Comparison of ENCODE assay signal across 3 cellular contexts in genomic region chr7:93883078-93883916, GRCh38.
TF ChIP-seq lines count a peak whose summit lies in the region.

No MANE protein-coding gene starts in this region.

TF ChIP-seq in HCT116, 20 proteins besides CTCF, POLR2A, EP300 and RAD21:
- TF ChIP-seq EZH2 (IDR thresholded peaks at IDR 0.05) (no peak), ELF1 (IDR thresholded peaks at IDR 0.05; ENCODE audit: borderline replicate concordance, low read depth) (no peak), EGR1 (IDR thresholded peaks at IDR 0.05; ENCODE audit: low read depth) (no peak), SIN3A (IDR thresholded peaks at IDR 0.05; ENCODE audit: low read depth) (no peak)
- TF ChIP-seq, protein P1, sequence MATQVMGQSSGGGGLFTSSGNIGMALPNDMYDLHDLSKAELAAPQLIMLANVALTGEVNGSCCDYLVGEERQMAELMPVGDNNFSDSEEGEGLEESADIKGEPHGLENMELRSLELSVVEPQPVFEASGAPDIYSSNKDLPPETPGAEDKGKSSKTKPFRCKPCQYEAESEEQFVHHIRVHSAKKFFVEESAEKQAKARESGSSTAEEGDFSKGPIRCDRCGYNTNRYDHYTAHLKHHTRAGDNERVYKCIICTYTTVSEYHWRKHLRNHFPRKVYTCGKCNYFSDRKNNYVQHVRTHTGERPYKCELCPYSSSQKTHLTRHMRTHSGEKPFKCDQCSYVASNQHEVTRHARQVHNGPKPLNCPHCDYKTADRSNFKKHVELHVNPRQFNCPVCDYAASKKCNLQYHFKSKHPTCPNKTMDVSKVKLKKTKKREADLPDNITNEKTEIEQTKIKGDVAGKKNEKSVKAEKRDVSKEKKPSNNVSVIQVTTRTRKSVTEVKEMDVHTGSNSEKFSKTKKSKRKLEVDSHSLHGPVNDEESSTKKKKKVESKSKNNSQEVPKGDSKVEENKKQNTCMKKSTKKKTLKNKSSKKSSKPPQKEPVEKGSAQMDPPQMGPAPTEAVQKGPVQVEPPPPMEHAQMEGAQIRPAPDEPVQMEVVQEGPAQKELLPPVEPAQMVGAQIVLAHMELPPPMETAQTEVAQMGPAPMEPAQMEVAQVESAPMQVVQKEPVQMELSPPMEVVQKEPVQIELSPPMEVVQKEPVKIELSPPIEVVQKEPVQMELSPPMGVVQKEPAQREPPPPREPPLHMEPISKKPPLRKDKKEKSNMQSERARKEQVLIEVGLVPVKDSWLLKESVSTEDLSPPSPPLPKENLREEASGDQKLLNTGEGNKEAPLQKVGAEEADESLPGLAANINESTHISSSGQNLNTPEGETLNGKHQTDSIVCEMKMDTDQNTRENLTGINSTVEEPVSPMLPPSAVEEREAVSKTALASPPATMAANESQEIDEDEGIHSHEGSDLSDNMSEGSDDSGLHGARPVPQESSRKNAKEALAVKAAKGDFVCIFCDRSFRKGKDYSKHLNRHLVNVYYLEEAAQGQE (IDR thresholded peaks at IDR 0.05; ENCODE audit: low read depth), result no peak
- TF ChIP-seq, protein P2, sequence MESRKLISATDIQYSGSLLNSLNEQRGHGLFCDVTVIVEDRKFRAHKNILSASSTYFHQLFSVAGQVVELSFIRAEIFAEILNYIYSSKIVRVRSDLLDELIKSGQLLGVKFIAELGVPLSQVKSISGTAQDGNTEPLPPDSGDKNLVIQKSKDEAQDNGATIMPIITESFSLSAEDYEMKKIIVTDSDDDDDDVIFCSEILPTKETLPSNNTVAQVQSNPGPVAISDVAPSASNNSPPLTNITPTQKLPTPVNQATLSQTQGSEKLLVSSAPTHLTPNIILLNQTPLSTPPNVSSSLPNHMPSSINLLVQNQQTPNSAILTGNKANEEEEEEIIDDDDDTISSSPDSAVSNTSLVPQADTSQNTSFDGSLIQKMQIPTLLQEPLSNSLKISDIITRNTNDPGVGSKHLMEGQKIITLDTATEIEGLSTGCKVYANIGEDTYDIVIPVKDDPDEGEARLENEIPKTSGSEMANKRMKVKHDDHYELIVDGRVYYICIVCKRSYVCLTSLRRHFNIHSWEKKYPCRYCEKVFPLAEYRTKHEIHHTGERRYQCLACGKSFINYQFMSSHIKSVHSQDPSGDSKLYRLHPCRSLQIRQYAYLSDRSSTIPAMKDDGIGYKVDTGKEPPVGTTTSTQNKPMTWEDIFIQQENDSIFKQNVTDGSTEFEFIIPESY (IDR thresholded peaks at IDR 0.05; ENCODE audit: extremely low read depth, insufficient replicate concordance, low read length), result no peak

TF ChIP-seq in SK-N-SH treated with all-trans-retinoic acid at 6 μM for 48 hours, 23 proteins besides CTCF, POLR2A, EP300 and RAD21:
- TF ChIP-seq BACH2 (CRISPR knock-in tag; IDR thresholded peaks at IDR 0.05; ENCODE audit: borderline replicate concordance) (0 out of 2 replicates have a peak, but pooled peaks have one; percentile 25), SNAI2 (CRISPR knock-in tag; IDR thresholded peaks at IDR 0.05) (no peak), PPARA (CRISPR knock-in tag; IDR thresholded peaks at IDR 0.05; ENCODE audit: borderline replicate concordance) (no peak), TSHZ2 (CRISPR knock-in tag; IDR thresholded peaks at IDR 0.05) (no peak), TCF4 (CRISPR knock-in tag; IDR thresholded peaks at IDR 0.05; ENCODE audit: borderline replicate concordance) (no peak)
- TF ChIP-seq, protein P3, sequence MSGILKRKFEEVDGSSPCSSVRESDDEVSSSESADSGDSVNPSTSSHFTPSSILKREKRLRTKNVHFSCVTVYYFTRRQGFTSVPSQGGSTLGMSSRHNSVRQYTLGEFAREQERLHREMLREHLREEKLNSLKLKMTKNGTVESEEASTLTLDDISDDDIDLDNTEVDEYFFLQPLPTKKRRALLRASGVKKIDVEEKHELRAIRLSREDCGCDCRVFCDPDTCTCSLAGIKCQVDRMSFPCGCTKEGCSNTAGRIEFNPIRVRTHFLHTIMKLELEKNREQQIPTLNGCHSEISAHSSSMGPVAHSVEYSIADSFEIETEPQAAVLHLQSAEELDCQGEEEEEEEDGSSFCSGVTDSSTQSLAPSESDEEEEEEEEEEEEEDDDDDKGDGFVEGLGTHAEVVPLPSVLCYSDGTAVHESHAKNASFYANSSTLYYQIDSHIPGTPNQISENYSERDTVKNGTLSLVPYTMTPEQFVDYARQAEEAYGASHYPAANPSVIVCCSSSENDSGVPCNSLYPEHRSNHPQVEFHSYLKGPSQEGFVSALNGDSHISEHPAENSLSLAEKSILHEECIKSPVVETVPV (CRISPR knock-in tag; IDR thresholded peaks at IDR 0.05), result no peak
TF ChIP-seq in SK-N-SH treated with all-trans-retinoic acid at 6 μM for 48 hours: peak in this region for 1.

TF ChIP-seq in H1, 55 proteins besides CTCF, POLR2A, EP300 and RAD21:
- TF ChIP-seq MAFK (IDR thresholded peaks at IDR 0.05; ENCODE audit: low read depth, low read length) (no peak), TEAD4 (IDR thresholded peaks at IDR 0.05; ENCODE audit: low read depth, low read length) (no peak), KDM1A (IDR thresholded peaks at IDR 0.05; ENCODE audit: borderline replicate concordance, low read length) (no peak), BRCA1 (IDR thresholded peaks at IDR 0.05; ENCODE audit: low read depth, low read length) (no peak), NRF1 (IDR thresholded peaks at IDR 0.05; ENCODE audit: low read depth, low read length) (no peak), GTF2F1 (IDR thresholded peaks at IDR 0.05; ENCODE audit: borderline replicate concordance, low read depth, low read length) (no peak), ASH2L (IDR thresholded peaks at IDR 0.05; ENCODE audit: low read length) (no peak), SIN3A (conservative IDR thresholded peaks at IDR 0.05 in 1 of 2, IDR thresholded peaks at IDR 0.05 in 1 of 2; ENCODE audit: low read depth in 1 of 2, low read length in 2 of 2) (no peak), RBBP5 (IDR thresholded peaks at IDR 0.05; ENCODE audit: borderline replicate concordance, low read depth, low read length) (no peak), EGR1 (IDR thresholded peaks at IDR 0.05; ENCODE audit: borderline replicate concordance, low read depth, low read length) (no peak), JUND (IDR thresholded peaks at IDR 0.05; ENCODE audit: low read length) (no peak), TAF1 (IDR thresholded peaks at IDR 0.05; ENCODE audit: low read depth, low read length) (no peak)
- TF ChIP-seq, protein P4, sequence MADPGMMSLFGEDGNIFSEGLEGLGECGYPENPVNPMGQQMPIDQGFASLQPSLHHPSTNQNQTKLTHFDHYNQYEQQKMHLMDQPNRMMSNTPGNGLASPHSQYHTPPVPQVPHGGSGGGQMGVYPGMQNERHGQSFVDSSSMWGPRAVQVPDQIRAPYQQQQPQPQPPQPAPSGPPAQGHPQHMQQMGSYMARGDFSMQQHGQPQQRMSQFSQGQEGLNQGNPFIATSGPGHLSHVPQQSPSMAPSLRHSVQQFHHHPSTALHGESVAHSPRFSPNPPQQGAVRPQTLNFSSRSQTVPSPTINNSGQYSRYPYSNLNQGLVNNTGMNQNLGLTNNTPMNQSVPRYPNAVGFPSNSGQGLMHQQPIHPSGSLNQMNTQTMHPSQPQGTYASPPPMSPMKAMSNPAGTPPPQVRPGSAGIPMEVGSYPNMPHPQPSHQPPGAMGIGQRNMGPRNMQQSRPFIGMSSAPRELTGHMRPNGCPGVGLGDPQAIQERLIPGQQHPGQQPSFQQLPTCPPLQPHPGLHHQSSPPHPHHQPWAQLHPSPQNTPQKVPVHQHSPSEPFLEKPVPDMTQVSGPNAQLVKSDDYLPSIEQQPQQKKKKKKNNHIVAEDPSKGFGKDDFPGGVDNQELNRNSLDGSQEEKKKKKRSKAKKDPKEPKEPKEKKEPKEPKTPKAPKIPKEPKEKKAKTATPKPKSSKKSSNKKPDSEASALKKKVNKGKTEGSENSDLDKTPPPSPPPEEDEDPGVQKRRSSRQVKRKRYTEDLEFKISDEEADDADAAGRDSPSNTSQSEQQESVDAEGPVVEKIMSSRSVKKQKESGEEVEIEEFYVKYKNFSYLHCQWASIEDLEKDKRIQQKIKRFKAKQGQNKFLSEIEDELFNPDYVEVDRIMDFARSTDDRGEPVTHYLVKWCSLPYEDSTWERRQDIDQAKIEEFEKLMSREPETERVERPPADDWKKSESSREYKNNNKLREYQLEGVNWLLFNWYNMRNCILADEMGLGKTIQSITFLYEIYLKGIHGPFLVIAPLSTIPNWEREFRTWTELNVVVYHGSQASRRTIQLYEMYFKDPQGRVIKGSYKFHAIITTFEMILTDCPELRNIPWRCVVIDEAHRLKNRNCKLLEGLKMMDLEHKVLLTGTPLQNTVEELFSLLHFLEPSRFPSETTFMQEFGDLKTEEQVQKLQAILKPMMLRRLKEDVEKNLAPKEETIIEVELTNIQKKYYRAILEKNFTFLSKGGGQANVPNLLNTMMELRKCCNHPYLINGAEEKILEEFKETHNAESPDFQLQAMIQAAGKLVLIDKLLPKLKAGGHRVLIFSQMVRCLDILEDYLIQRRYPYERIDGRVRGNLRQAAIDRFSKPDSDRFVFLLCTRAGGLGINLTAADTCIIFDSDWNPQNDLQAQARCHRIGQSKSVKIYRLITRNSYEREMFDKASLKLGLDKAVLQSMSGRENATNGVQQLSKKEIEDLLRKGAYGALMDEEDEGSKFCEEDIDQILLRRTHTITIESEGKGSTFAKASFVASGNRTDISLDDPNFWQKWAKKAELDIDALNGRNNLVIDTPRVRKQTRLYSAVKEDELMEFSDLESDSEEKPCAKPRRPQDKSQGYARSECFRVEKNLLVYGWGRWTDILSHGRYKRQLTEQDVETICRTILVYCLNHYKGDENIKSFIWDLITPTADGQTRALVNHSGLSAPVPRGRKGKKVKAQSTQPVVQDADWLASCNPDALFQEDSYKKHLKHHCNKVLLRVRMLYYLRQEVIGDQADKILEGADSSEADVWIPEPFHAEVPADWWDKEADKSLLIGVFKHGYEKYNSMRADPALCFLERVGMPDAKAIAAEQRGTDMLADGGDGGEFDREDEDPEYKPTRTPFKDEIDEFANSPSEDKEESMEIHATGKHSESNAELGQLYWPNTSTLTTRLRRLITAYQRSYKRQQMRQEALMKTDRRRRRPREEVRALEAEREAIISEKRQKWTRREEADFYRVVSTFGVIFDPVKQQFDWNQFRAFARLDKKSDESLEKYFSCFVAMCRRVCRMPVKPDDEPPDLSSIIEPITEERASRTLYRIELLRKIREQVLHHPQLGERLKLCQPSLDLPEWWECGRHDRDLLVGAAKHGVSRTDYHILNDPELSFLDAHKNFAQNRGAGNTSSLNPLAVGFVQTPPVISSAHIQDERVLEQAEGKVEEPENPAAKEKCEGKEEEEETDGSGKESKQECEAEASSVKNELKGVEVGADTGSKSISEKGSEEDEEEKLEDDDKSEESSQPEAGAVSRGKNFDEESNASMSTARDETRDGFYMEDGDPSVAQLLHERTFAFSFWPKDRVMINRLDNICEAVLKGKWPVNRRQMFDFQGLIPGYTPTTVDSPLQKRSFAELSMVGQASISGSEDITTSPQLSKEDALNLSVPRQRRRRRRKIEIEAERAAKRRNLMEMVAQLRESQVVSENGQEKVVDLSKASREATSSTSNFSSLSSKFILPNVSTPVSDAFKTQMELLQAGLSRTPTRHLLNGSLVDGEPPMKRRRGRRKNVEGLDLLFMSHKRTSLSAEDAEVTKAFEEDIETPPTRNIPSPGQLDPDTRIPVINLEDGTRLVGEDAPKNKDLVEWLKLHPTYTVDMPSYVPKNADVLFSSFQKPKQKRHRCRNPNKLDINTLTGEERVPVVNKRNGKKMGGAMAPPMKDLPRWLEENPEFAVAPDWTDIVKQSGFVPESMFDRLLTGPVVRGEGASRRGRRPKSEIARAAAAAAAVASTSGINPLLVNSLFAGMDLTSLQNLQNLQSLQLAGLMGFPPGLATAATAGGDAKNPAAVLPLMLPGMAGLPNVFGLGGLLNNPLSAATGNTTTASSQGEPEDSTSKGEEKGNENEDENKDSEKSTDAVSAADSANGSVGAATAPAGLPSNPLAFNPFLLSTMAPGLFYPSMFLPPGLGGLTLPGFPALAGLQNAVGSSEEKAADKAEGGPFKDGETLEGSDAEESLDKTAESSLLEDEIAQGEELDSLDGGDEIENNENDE (IDR thresholded peaks at IDR 0.05; ENCODE audit: insufficient replicate concordance, low read length), result no peak
